ENCODE assay signal across 1 cellular context in the genomic region with DNA sequence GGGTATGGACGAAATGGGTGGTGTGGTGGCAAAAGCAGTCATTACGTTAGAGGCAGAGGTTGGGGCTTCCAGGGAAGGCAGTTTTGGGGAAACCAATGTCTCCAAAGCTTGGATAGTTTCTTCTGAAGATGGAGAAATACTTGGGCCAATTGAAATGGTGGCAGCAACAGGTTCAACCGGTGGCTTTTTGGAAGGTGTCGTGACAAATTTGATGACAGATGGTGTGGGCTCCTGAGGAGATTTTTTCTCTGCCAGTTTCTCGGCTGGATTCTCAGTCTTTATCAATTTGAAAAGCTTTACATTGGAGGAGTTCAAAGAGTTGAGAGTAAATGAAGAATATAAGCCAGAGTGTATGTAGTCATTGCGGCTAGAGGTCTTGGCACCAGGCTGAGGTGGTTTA.
TF ChIP-seq lines count a peak whose summit lies in the region.

No MANE protein-coding gene starts in this region.

TF ChIP-seq in HCT116, 20 proteins besides CTCF, POLR2A, EP300 and RAD21 (continued from another document):
- TF ChIP-seq JUND (IDR thresholded peaks at IDR 0.05) (no peak), POLR2AphosphoS5 (IDR thresholded peaks at IDR 0.05; ENCODE audit: low read depth, low read length) (no peak), EZH2 (IDR thresholded peaks at IDR 0.05) (no peak), CEBPB (IDR thresholded peaks at IDR 0.05; ENCODE audit: low read depth) (no peak), TCF7L2 (IDR thresholded peaks at IDR 0.05; ENCODE audit: borderline replicate concordance, extremely low read depth, insufficient read depth, insufficient read length) (no peak), SP1 (IDR thresholded peaks at IDR 0.05; ENCODE audit: low read depth) (no peak)
